ENCODE assay signal across 21 cellular contexts in the genomic region with DNA sequence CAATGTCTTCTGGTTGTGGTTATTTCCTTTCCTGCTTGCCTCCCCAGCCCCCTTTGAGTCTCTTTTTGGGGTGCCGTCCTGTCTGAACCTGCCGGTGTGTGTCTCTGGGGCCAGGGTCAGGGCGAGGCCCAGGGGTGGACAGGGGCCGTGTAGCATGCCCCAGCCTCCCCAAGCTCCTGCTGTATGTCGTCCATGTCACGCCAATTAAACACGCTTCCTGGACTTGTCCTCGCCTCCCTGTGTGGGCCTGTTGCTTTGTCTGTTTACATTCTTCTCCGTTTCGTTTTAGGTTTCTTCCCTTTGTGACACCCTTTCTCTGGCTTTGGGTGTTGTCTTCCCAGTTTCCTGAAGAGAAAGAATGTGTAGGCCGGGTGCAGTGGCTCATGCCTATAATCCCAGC. TPM values are rescaled to one million over a fixed set of nuclear protein-coding genes. Genes with fewer than 3 reads are reported as not detected.
DNase-seq lines count a peak whose midpoint lies in the region; ATAC-seq and TF ChIP-seq lines count a peak whose summit lies in the region.
"Had no signal": no experiment of that assay in that cellular context is flagged by ENCODE, and none has a peak within 500 bp of the region (broad histone marks: within the 10 kb centered on the region; RNA-seq: fewer than 3 reads in every experiment).

No MANE protein-coding gene starts in this region.

- H2BK5ac ChIP-seq in trophoblast cell (ENCODE audit: low read depth, low read length, poor library complexity): no peak overlapping the region

- no peak overlapping the region for H3K23ac ChIP-seq in trophoblast cell (ENCODE audit: low read length)

- H3K27me3 Mint-ChIP-seq in activated T-helper 2 cell treated with anti-CD3 and anti-CD28 coated beads, Interferon-gamma antibody, Interleukin-2, Interleukin-4, amounts not matched to agents 10 μg/mL and 5 μg/mL and 100 μg/mL, durations not matched to agents 14 hours and 24 hours and 36 hours (ENCODE audit: low read depth): peaks cover 2% of the 10 kb centered on the region
- H3K27me3 Mint-ChIP-seq: activated naive CD4-positive, alpha-beta T cell treated with anti-CD3 and anti-CD28 coated beads, Interleukin-2, amount 50 U/mL, for 24 hours; CD4-positive, CD25-positive, alpha-beta regulatory T cell had no signal

- H2BK120ac ChIP-seq in trophoblast cell (ENCODE audit: insufficient read depth, low read length, poor library complexity): no peak overlapping the region

- no peaks in the 10 kb centered on the region for H3K79me2 ChIP-seq in trophoblast cell (ENCODE audit: control insufficient read depth, insufficient read depth, low read length, poor library complexity)

- no peak overlapping the region for H3K4me3 Mint-ChIP-seq in activated T-helper 2 cell treated with anti-CD3 and anti-CD28 coated beads, Interferon-gamma antibody, Interleukin-2, Interleukin-4, amounts not matched to agents 10 μg/mL and 5 μg/mL and 100 μg/mL, durations not matched to agents 14 hours and 24 hours and 36 hours (ENCODE audit: low read depth)
- H3K4me3 Mint-ChIP-seq: activated naive CD4-positive, alpha-beta T cell treated with anti-CD3 and anti-CD28 coated beads, Interleukin-2, amount 50 U/mL, for 24 hours; nephron had no signal

- no peak overlapping the region for H3K27ac Mint-ChIP-seq in activated T-helper 2 cell treated with anti-CD3 and anti-CD28 coated beads, Interferon-gamma antibody, Interleukin-2, Interleukin-4, amounts not matched to agents 10 μg/mL and 5 μg/mL and 100 μg/mL, durations not matched to agents 14 hours and 24 hours and 36 hours
- H3K27ac Mint-ChIP-seq: activated naive CD4-positive, alpha-beta T cell treated with anti-CD3 and anti-CD28 coated beads, Interleukin-2, amount 50 U/mL, for 24 hours had no signal

- H2AFZ ChIP-seq in trophoblast cell (ENCODE audit: insufficient read depth, low read length, poor library complexity): no peak overlapping the region

- H3K79me1 ChIP-seq in trophoblast cell (ENCODE audit: low read length): no peaks in the 10 kb centered on the region

- DNase-seq in AG04450 (ENCODE audit: low read depth, low spot score) (no peak), SK-N-MC (ENCODE audit: low read depth, low spot score) (no peak), fibroblast of peridontal ligament (ENCODE audit: extremely low read depth) (peak; percentile 46), trophoblast cell (no peak)
- DNase-seq in activated T-helper 2 cell treated with anti-CD3 and anti-CD28 coated beads, Interferon-gamma antibody, Interleukin-2, Interleukin-4, amounts not matched to agents 10 μg/mL and 5 μg/mL and 100 μg/mL, durations not matched to agents 14 hours and 24 hours and 36 hours (ENCODE audit: low spot score): no peak
- no peak for DNase-seq in activated T-cell treated with anti-CD3 and anti-CD28 coated beads, Interleukin-2, amount 50 U/mL, for 48 hours
- DNase-seq: activated CD4-positive, alpha-beta T cell treated with anti-CD3 and anti-CD28 coated beads, Interleukin-2, amount 50 U/mL, for 48 hours; cortex of kidney; glutamatergic neuron; NCI-H446; spleen; testis had no signal

- H2AK5ac ChIP-seq in trophoblast cell (ENCODE audit: low read length): peak overlapping the region; percentile 25

- no peak overlapping the region for H3K4ac ChIP-seq in trophoblast cell (ENCODE audit: low read depth, low read length)

- H4K12ac ChIP-seq in trophoblast cell (ENCODE audit: low read depth, low read length): no peak overlapping the region

- TF ChIP-seq CTCF in AG04450 (IDR thresholded peaks at IDR 0.05; ENCODE audit: low read depth, low read length): no peak

- H3K36me3 Mint-ChIP-seq in activated T-helper 2 cell treated with anti-CD3 and anti-CD28 coated beads, Interferon-gamma antibody, Interleukin-2, Interleukin-4, amounts not matched to agents 10 μg/mL and 5 μg/mL and 100 μg/mL, durations not matched to agents 14 hours and 24 hours and 36 hours (ENCODE audit: low read depth): no peaks in the 10 kb centered on the region
- H3K36me3 Mint-ChIP-seq: CD4-positive, CD25-positive, alpha-beta regulatory T cell had no signal

- H3K9me3 ChIP-seq in AG04450 (ENCODE audit: control insufficient read depth, insufficient read depth, low read length) (no peaks in the 10 kb centered on the region; the same call in 1 of the 2 replicates), SK-N-MC (ENCODE audit: low read depth, low read length) (no peaks in the 10 kb centered on the region), trophoblast cell (ENCODE audit: insufficient read depth, low read depth, low read length) (no peaks in the 10 kb centered on the region)
- H3K9me3 ChIP-seq: A549, spleen, testis had no signal

- H4K91ac ChIP-seq in trophoblast cell (ENCODE audit: low read depth, low read length): no peak overlapping the region

- no peak overlapping the region for H3K4me2 ChIP-seq in trophoblast cell (ENCODE audit: low read length)
- H3K4me2 ChIP-seq: A549 had no signal

- H3K36me3 ChIP-seq in SK-N-MC (ENCODE audit: insufficient read depth, low read length): peaks cover 23% of the 10 kb centered on the region; the same call in 1 of the 2 replicates
- peaks cover 25 to 28% of the 10 kb centered on the region in 2 experiments for H3K36me3 ChIP-seq in trophoblast cell (ENCODE audit: control insufficient read depth in 1 of 2, insufficient read depth in 2 of 2, low read length in 2 of 2)
- H3K36me3 ChIP-seq: spleen had no signal

- H3K18ac ChIP-seq in trophoblast cell (ENCODE audit: low read length): no peak overlapping the region

- H3K4me1 Mint-ChIP-seq in activated T-helper 2 cell treated with anti-CD3 and anti-CD28 coated beads, Interferon-gamma antibody, Interleukin-2, Interleukin-4, amounts not matched to agents 10 μg/mL and 5 μg/mL and 100 μg/mL, durations not matched to agents 14 hours and 24 hours and 36 hours (ENCODE audit: low read depth): peaks cover 22% of the 10 kb centered on the region

- peak overlapping the region; percentile 52 for H2BK12ac ChIP-seq in trophoblast cell (ENCODE audit: low read length)

- no peaks in the 10 kb centered on the region for H3K9me3 Mint-ChIP-seq in activated T-helper 2 cell treated with anti-CD3 and anti-CD28 coated beads, Interferon-gamma antibody, Interleukin-2, Interleukin-4, amounts not matched to agents 10 μg/mL and 5 μg/mL and 100 μg/mL, durations not matched to agents 14 hours and 24 hours and 36 hours
- H3K9me3 Mint-ChIP-seq: activated naive CD4-positive, alpha-beta T cell treated with anti-CD3 and anti-CD28 coated beads, Interleukin-2, amount 50 U/mL, for 24 hours; CD4-positive, CD25-positive, alpha-beta regulatory T cell; nephron had no signal

- no peak overlapping the region for H3K14ac ChIP-seq in trophoblast cell (ENCODE audit: low read length)

- intact Hi-C loops in activated T-helper 2 cell treated with anti-CD3 and anti-CD28 coated beads, Interferon-gamma antibody, Interleukin-2, Interleukin-4, amounts not matched to agents 10 μg/mL and 5 μg/mL and 100 μg/mL, durations not matched to agents 14 hours and 24 hours and 36 hours (cut with micrococcal nuclease): loop anchor here (5.0 kb wide), 1 partner anchor 110 kb away; no protein-coding TSS in a partner anchor

- H3K27me3 ChIP-seq in AG04450 (ENCODE audit: control insufficient read depth, insufficient read depth, low read length): no peaks in the 10 kb centered on the region
- no peaks in the 10 kb centered on the region for H3K27me3 ChIP-seq in trophoblast cell (ENCODE audit: insufficient read depth, low read length)
- H3K27me3 ChIP-seq: testis had no signal

- H3K27ac ChIP-seq in AG04450 (ENCODE audit: low read depth, low read length) (peak overlapping the region; percentile 39), SK-N-MC (peak overlapping the region; percentile 63), trophoblast cell (ENCODE audit: low read depth, low read length) (no peak overlapping the region)
- H3K27ac ChIP-seq: A549, spleen, testis had no signal

- H3K4me3 ChIP-seq in AG04450 (ENCODE audit: low read depth, low read length): no peak overlapping the region
- no peak overlapping the region for H3K4me3 ChIP-seq in SK-N-MC
- no peak overlapping the region for H3K4me3 ChIP-seq in trophoblast cell (ENCODE audit: low read depth, low read length)
- H3K4me3 ChIP-seq: A549, lung, spleen, testis had no signal

- no CpG with 5 or more reads among the region's 11 CpGs for WGBS in trophoblast cell (ENCODE audit: extremely low coverage, insufficient coverage, insufficient read length)

- peaks cover 0 to 2% of the 10 kb centered on the region in 2 experiments for H3K4me1 ChIP-seq in trophoblast cell (ENCODE audit: control insufficient read depth in 1 of 2, insufficient read depth in 2 of 2, low read length in 2 of 2)
- H3K4me1 ChIP-seq: testis had no signal

- POLR2A ChIA-PET in AG04450 (lab: Yijun Ruan, JAX): no interaction called here

- H3K9ac ChIP-seq in SK-N-MC (ENCODE audit: insufficient read length) (no peak overlapping the region), trophoblast cell (ENCODE audit: low read length) (no peak overlapping the region)

- ATAC-seq in GM21576 (IDR thresholded peaks at IDR 0.05; ENCODE audit: unreplicated experiment) (no peak), HG03045 (IDR thresholded peaks at IDR 0.05; ENCODE audit: unreplicated experiment) (no peak)
- ATAC-seq: A549, HepG2 had no signal

- H4K8ac ChIP-seq in trophoblast cell (ENCODE audit: low read depth, low read length): no peak overlapping the region

- CTCF ChIA-PET in AG04450 (lab: Charles Lee): interaction anchor here (0.6 to 9.9 kb wide), 34 partner anchors 8 to 1367 kb away, joined by 3 to 112 read pairs (median 4); no protein-coding TSS in a partner anchor

RNA-seq across cellular contexts. Expression of gene HMCN2, which starts 28.5 kb away (rescaled TPM):
- under 0.01 and 0.01 TPM in 2 replicates for polyA plus RNA-seq in AG04450 (2011; rRNA removed)
- polyA minus RNA-seq in AG04450 (2011; rRNA and poly(A)+ RNA removed): not detected in 2 replicates
- 3.2 and 3.6 TPM in 2 replicates for polyA plus RNA-seq in trophoblast cell (2013)
- total RNA-seq in activated T-helper 2 cell treated with anti-CD3 and anti-CD28 coated beads, Interferon-gamma antibody, Interleukin-2, Interleukin-4, amounts not matched to agents 10 μg/mL and 5 μg/mL and 100 μg/mL, durations not matched to agents 14 hours and 24 hours and 36 hours: not detected in 2 replicates
- total RNA-seq: CD4-positive, CD25-positive, alpha-beta regulatory T cell; M059J had no signal
- polyA plus RNA-seq: CD4-positive, CD25-positive, alpha-beta regulatory T cell; HepG2 had no signal
